1 cellular context compared by ENCODE assay signal in genomic region chr14:76956253-76957090, GRCh38.
A peak's percentile ranks its signal among the peaks of the same experiment; 100 is the strongest.
TF ChIP-seq lines count a peak whose summit lies in the region.

No MANE protein-coding gene starts in this region.

TF ChIP-seq in HepG2, 621 proteins besides CTCF, POLR2A, EP300 and RAD21 (continued from another document):
- no peak for TF ChIP-seq ZNF549 (CRISPR knock-in tag; IDR thresholded peaks at IDR 0.05)
- TF ChIP-seq HNF1A (IDR thresholded peaks at IDR 0.05; ENCODE audit: low read depth): no peak
- peak; percentile 66; the same call in 1 of the 2 replicates for TF ChIP-seq HNF1A (CRISPR knock-in tag; IDR thresholded peaks at IDR 0.05; ENCODE audit: borderline replicate concordance)
- TF ChIP-seq ZMYM3 (CRISPR knock-in tag; IDR thresholded peaks at IDR 0.05): no peak
- no peak for TF ChIP-seq IRF1 (CRISPR knock-in tag; IDR thresholded peaks at IDR 0.05; ENCODE audit: low read depth)
- TF ChIP-seq ZBTB44 (CRISPR knock-in tag; IDR thresholded peaks at IDR 0.05): no peak
- TF ChIP-seq ARID2 (CRISPR knock-in tag; IDR thresholded peaks at IDR 0.05; ENCODE audit: borderline replicate concordance): no peak
- no peak for TF ChIP-seq ZZZ3 (CRISPR knock-in tag; IDR thresholded peaks at IDR 0.05; ENCODE audit: borderline replicate concordance)
- TF ChIP-seq AGO1 (IDR thresholded peaks at IDR 0.05; ENCODE audit: low read depth, low read length, poor library complexity, severe bottlenecking): no peak
- TF ChIP-seq MAF1 (CRISPR knock-in tag; IDR thresholded peaks at IDR 0.05; ENCODE audit: borderline replicate concordance): no peak
- TF ChIP-seq NFYB (CRISPR knock-in tag; IDR thresholded peaks at IDR 0.05): no peak
- peak; percentile 80 for TF ChIP-seq MED1 (CRISPR knock-in tag; IDR thresholded peaks at IDR 0.05)
- peak; percentile 52 for TF ChIP-seq AGO2 (optimal IDR thresholded peaks at IDR 0.05; ENCODE audit: low read depth, low read length)
- TF ChIP-seq KMT2A (CRISPR knock-in tag; IDR thresholded peaks at IDR 0.05): no peak
- no peak for TF ChIP-seq ZNF615 (CRISPR knock-in tag; IDR thresholded peaks at IDR 0.05; ENCODE audit: borderline replicate concordance)
- TF ChIP-seq ZNF557 (CRISPR knock-in tag; IDR thresholded peaks at IDR 0.05): no peak
- TF ChIP-seq MTA1 (CRISPR knock-in tag; IDR thresholded peaks at IDR 0.05; ENCODE audit: borderline replicate concordance): peak; percentile 59; the same call in 1 of the 2 replicates
- TF ChIP-seq HHEX (CRISPR knock-in tag; IDR thresholded peaks at IDR 0.05): no peak
- 0 out of 2 replicates have a peak, but pooled peaks have one; percentile 54 for TF ChIP-seq ZNF703 (CRISPR knock-in tag; IDR thresholded peaks at IDR 0.05; ENCODE audit: borderline replicate concordance)
- TF ChIP-seq U2AF1 (optimal IDR thresholded peaks at IDR 0.05; ENCODE audit: low read depth, low read length): no peak
- TF ChIP-seq RXRB (CRISPR knock-in tag; IDR thresholded peaks at IDR 0.05; ENCODE audit: borderline replicate concordance): 0 out of 2 replicates have a peak, but pooled peaks have one; percentile 5
- no peak for TF ChIP-seq ZNF225 (CRISPR knock-in tag; IDR thresholded peaks at IDR 0.05)
- TF ChIP-seq NR1H2 (CRISPR knock-in tag; IDR thresholded peaks at IDR 0.05; ENCODE audit: borderline replicate concordance, low read depth): no peak
- no peak for TF ChIP-seq ZNF782 (CRISPR knock-in tag; IDR thresholded peaks at IDR 0.05; ENCODE audit: borderline replicate concordance)
- TF ChIP-seq ZNF20 (CRISPR knock-in tag; IDR thresholded peaks at IDR 0.05): no peak
- TF ChIP-seq GLI4 (CRISPR knock-in tag; IDR thresholded peaks at IDR 0.05; ENCODE audit: borderline replicate concordance): peak; percentile 27; the same call in 1 of the 2 replicates
- TF ChIP-seq ETV6 (CRISPR knock-in tag; conservative IDR thresholded peaks at IDR 0.05): no peak
- no peak for TF ChIP-seq REST (IDR thresholded peaks at IDR 0.05; ENCODE audit: borderline replicate concordance in 1 of 2, low read depth in 1 of 2, low read length in 2 of 2)
